In the genomic region with DNA sequence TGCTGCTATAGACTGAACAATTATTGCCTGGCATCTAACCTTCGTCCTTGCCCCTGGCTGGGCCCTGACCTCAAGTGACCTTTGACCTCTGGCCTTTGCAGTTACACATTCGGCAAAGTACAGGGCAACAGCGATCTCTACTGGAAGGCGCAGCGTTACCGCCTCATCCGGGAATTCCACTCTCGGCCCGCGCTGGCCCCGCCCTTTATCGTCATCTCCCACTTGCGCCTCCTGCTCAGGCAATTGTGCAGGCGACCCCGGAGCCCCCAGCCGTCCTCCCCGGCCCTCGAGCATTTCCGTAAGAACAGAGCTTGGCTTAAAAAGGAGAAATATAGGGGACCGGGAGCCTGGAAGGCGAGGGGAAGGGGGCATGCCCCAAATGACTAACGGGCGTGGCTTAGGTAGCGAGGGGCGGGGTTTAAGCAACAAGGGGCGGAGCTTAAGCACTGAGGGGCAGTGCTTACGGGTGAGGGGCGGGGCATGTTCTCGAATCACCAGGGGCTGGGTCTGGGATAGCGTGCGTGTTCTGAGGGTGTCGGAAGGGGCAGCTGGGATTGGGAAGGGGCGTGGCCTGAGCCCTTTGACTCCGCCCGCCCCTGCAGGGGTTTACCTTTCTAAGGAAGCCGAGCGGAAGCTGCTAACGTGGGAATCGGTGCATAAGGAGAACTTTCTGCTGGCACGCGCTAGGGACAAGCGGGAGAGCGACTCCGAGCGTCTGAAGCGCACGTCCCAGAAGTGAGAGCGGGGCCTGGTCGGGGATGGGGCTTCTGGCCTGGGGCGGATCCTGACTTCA, we compare ENCODE assay signal across 8 cellular contexts. TPM values are rescaled to one million over a fixed set of nuclear protein-coding genes. Genes with fewer than 3 reads are reported as not detected.
DNase-seq lines count a peak whose midpoint lies in the region; ATAC-seq and TF ChIP-seq lines count a peak whose summit lies in the region.

No MANE protein-coding gene starts in this region.

- peak; percentile 43 to 65 (median 54) for ATAC-seq in psoas muscle
- ATAC-seq in HG03139 (IDR thresholded peaks at IDR 0.05; ENCODE audit: unreplicated experiment), result no peak
- no peak for ATAC-seq in HG03442 (IDR thresholded peaks at IDR 0.05; ENCODE audit: unreplicated experiment)
- no peak for ATAC-seq in GM19324 (IDR thresholded peaks at IDR 0.05; ENCODE audit: low FRiP score, unreplicated experiment)
- no peak for ATAC-seq in GM19023 (IDR thresholded peaks at IDR 0.05; ENCODE audit: unreplicated experiment)

- no peaks in the 10 kb centered on the region for H3K27me3 ChIP-seq in psoas muscle (ENCODE audit: insufficient read depth in 3 of 3, low read length in 2 of 3)

- WGBS in psoas muscle, 3 donors, result 51 to 54% (median 54%) methylated on average over 49 to 50 of the region's 50 CpGs

- H3K4me1 ChIP-seq in psoas muscle, result no peaks in the 10 kb centered on the region

- H3K27ac ChIP-seq in psoas muscle, result no peak overlapping the region

- peaks cover 0 to 42% of the 10 kb centered on the region in 2 donors for H3K36me3 ChIP-seq in psoas muscle (ENCODE audit: insufficient read depth in 1 of 2, low read depth in 1 of 2)

- DNase-seq in GM13976 (ENCODE audit: low spot score), result peak; percentile 54
- peak; percentile 25 for DNase-seq in activated CD4-positive, alpha-beta T cell treated with anti-CD3 and anti-CD28 coated beads, Interleukin-2, amount 50 U/mL, for 1 hour
- peak; percentile 73 for DNase-seq in foreskin melanocyte
- peak in 1 of 2 donors; percentile 70 for DNase-seq in psoas muscle

- intact Hi-C loops in psoas muscle (cut with DNase I), result no loop called here

- H3K9me3 ChIP-seq in psoas muscle, result no peaks in the 10 kb centered on the region

- no peak overlapping the region for H3K4me3 ChIP-seq in psoas muscle

- in situ Hi-C loops in GM13976 (cut with MboI; ENCODE audit: low sequenced_read_pairs, unreplicated experiment), result no loop called here

- peak; percentile 21 for TF ChIP-seq CTCF in GM13976 (IDR thresholded peaks at IDR 0.05; ENCODE audit: borderline replicate concordance, control extremely low read depth, extremely low read depth, insufficient read depth, missing control alignments)
- TF ChIP-seq CTCF in psoas muscle (IDR thresholded peaks at IDR 0.05), result no peak

RNA-seq across cellular contexts. Expression of gene TRPM4, which starts 52.7 kb away (rescaled TPM):
- 10 to 100 TPM in 3 of 4 donors, 1 to 10 TPM in 1; 9.5 to 20.6 (median 16.2) TPM for total RNA-seq in psoas muscle
- 1 to 10 TPM; 6.5 to 8.7 (median 6.7) TPM for polyA plus RNA-seq in psoas muscle

RNA-seq across cellular contexts. Expression of gene HRC, which starts 55.1 kb away (rescaled TPM):
- 100 to 1,000 TPM; 250 to 405 (median 298) TPM for total RNA-seq in psoas muscle
- 100 to 1,000 TPM in 2 of 3 donors, 10 to 100 TPM in 1; 32.9 to 160 (median 105) TPM for polyA plus RNA-seq in psoas muscle

Comparison
In these comparisons a context has a peak if more than half of its experiments do, and no peak if none do; other contexts are left out.
1. ATAC-seq: peak in psoas muscle (4 of 4); none in HG03139 (single experiment), HG03442 (single experiment), GM19324 (single experiment) and GM19023 (single experiment).